In genomic region chr10:91271886-91272285, GRCh38 we compare ENCODE assay signal across 14 cellular contexts. TPM values are rescaled to one million over a fixed set of nuclear protein-coding genes. Genes with fewer than 3 reads are reported as not detected.
DNase-seq lines count a peak whose midpoint lies in the region; ATAC-seq, FAIRE-seq and TF ChIP-seq lines count a peak whose summit lies in the region.
"Had no signal": no experiment of that assay in that cellular context is flagged by ENCODE, and none has a peak within 500 bp of the region (broad histone marks: within the 10 kb centered on the region; RNA-seq: fewer than 3 reads in every experiment).

No MANE protein-coding gene starts in this region.

- no peaks in the 10 kb centered on the region for H3K79me2 ChIP-seq in astrocyte (ENCODE audit: insufficient read depth, low read length)

- H4K20me1 ChIP-seq in astrocyte (ENCODE audit: insufficient read depth, low read length): no peaks in the 10 kb centered on the region

- H3K9ac ChIP-seq in astrocyte (ENCODE audit: low read length): no peak overlapping the region
- H3K9ac ChIP-seq in neuronal stem cell (ENCODE audit: low read depth, low read length, poor library complexity): no peak overlapping the region

- H3K79me1 ChIP-seq in neuronal stem cell (ENCODE audit: low read depth, low read length): no peaks in the 10 kb centered on the region

- DNase-seq in AG08395 (ENCODE audit: low spot score): peak; percentile 50
- DNase-seq in GM04504 (ENCODE audit: low read depth): peak; percentile 44
- DNase-seq in astrocyte (ENCODE audit: low read depth): peak; percentile 41
- peak; percentile 28 for DNase-seq in fibroblast of villous mesenchyme (ENCODE audit: low read depth)
- DNase-seq in germinal center (ENCODE audit: low spot score): no peak
- DNase-seq in activated CD4-positive, CD25-positive, alpha-beta regulatory T cell (lab: John Stamatoyannopoulos, UW): no peak
- DNase-seq in neuronal stem cell (ENCODE audit: low spot score): no peak
- DNase-seq: BE2C; CD8-positive, alpha-beta memory T cell; NCI-H1092 treated with DMSO at 0.1 percent for 48 hours; NCI-H1694; NCI-H2107; NCI-H748 treated with DMSO at 0.1 percent for 48 hours had no signal

- no peak for FAIRE-seq in astrocyte (lab: Jason Lieb, UNC)

- H3K9me3 ChIP-seq in astrocyte (ENCODE audit: insufficient read depth, low read depth, low read length): no peaks in the 10 kb centered on the region
- H3K9me3 ChIP-seq in neuronal stem cell (replicated peaks in 1 of 2; ENCODE audit: control insufficient read depth in 2 of 2, insufficient read depth in 1 of 2, low read depth in 1 of 2, low read length in 2 of 2): no peaks in the 10 kb centered on the region
- H3K9me3 ChIP-seq: BE2C had no signal

- no peaks in the 10 kb centered on the region for H3K9me3 Mint-ChIP-seq in astrocyte (ENCODE audit: unreplicated experiment)
- H3K9me3 Mint-ChIP-seq: CD8-positive, alpha-beta memory T cell had no signal

- no peaks in the 10 kb centered on the region for H3K27me3 Mint-ChIP-seq in astrocyte (ENCODE audit: low read depth, unreplicated experiment)
- H3K27me3 Mint-ChIP-seq: CD8-positive, alpha-beta memory T cell had no signal

- no peak for ATAC-seq in GM18519 (IDR thresholded peaks at IDR 0.05; ENCODE audit: low FRiP score, unreplicated experiment)

- TF ChIP-seq CTCF in astrocyte (IDR thresholded peaks at IDR 0.05; ENCODE audit: insufficient read depth, low read depth, low read length) (no peak), fibroblast of villous mesenchyme (IDR thresholded peaks at IDR 0.05; ENCODE audit: insufficient read depth, low read depth, low read length) (no peak)

- H2BK12ac ChIP-seq in neuronal stem cell (ENCODE audit: low read length): no peak overlapping the region

- no peaks in the 10 kb centered on the region for H3K4me1 ChIP-seq in astrocyte (ENCODE audit: insufficient read depth, low read length)
- no peaks in the 10 kb centered on the region for H3K4me1 ChIP-seq in neuronal stem cell (ENCODE audit: control insufficient read depth in 2 of 2, insufficient read depth in 1 of 2, low read depth in 1 of 2, low read length in 2 of 2)
- H3K4me1 ChIP-seq: BE2C had no signal

- no peaks in the 10 kb centered on the region for H3K4me1 Mint-ChIP-seq in astrocyte (ENCODE audit: low read depth, unreplicated experiment)

- no peak overlapping the region for H2AK5ac ChIP-seq in neuronal stem cell (ENCODE audit: low read depth, low read length)

- H3K27ac Mint-ChIP-seq in astrocyte (ENCODE audit: unreplicated experiment): no peak overlapping the region

- H3K14ac ChIP-seq in neuronal stem cell (ENCODE audit: low read length): no peak overlapping the region

- H2BK5ac ChIP-seq in neuronal stem cell (ENCODE audit: low read length): no peak overlapping the region

- no peak overlapping the region for H3K23ac ChIP-seq in neuronal stem cell (ENCODE audit: low read depth, low read length, poor library complexity)

- H2AFZ ChIP-seq in astrocyte (ENCODE audit: low read depth, low read length) (no peak overlapping the region), neuronal stem cell (ENCODE audit: low read length) (no peak overlapping the region)

- no peak overlapping the region for H2BK15ac ChIP-seq in neuronal stem cell (ENCODE audit: low read length)

- no peak overlapping the region for H3K4me3 ChIP-seq in astrocyte (ENCODE audit: insufficient read depth, low read depth, low read length)
- no peak overlapping the region for H3K4me3 ChIP-seq in fibroblast of villous mesenchyme (ENCODE audit: low read depth, low read length)
- H3K4me3 ChIP-seq in neuronal stem cell (ENCODE audit: low read length in 2 of 2): no peak overlapping the region

- H4K8ac ChIP-seq in neuronal stem cell (ENCODE audit: low read depth, low read length): no peak overlapping the region

- H3K36me3 ChIP-seq in astrocyte (ENCODE audit: insufficient read depth, low read length): no peaks in the 10 kb centered on the region
- H3K36me3 ChIP-seq in neuronal stem cell (replicated peaks in 1 of 2; ENCODE audit: control insufficient read depth in 2 of 2, insufficient read depth in 2 of 2, low read length in 2 of 2): peaks cover 0 to 55% of the 10 kb centered on the region in 2 donors
- H3K36me3 ChIP-seq: BE2C had no signal

- no peak overlapping the region for H3K4ac ChIP-seq in neuronal stem cell (ENCODE audit: low read length)

- no peak overlapping the region for H4K91ac ChIP-seq in neuronal stem cell (ENCODE audit: low read depth, low read length, poor library complexity)

- no peak overlapping the region for H2BK120ac ChIP-seq in neuronal stem cell (ENCODE audit: low read depth, low read length)

- no peak overlapping the region for H3K4me3 Mint-ChIP-seq in astrocyte (ENCODE audit: unreplicated experiment)
- H3K4me3 Mint-ChIP-seq: CD8-positive, alpha-beta memory T cell had no signal

- H3K18ac ChIP-seq in neuronal stem cell (ENCODE audit: low read length): no peak overlapping the region

- H3K4me2 ChIP-seq in astrocyte (ENCODE audit: low read length) (no peak overlapping the region), neuronal stem cell (ENCODE audit: insufficient read depth, low read length, poor library complexity, severe bottlenecking) (no peak overlapping the region)

- H3K27ac ChIP-seq in astrocyte (ENCODE audit: low read depth, low read length) (no peak overlapping the region), neuronal stem cell (replicated peaks; ENCODE audit: low read length) (no peak overlapping the region)

- H3K36me3 Mint-ChIP-seq in astrocyte (ENCODE audit: low read depth, unreplicated experiment): peaks cover 4% of the 10 kb centered on the region

- no CpG with 5 or more reads among the region's 1 CpG for WGBS in neuronal stem cell (ENCODE audit: extremely low coverage in 2 of 2, insufficient read length in 2 of 2, insufficient replicate concordance in 1 of 2), 2 donors

- H3K27me3 ChIP-seq in astrocyte (ENCODE audit: insufficient read depth, low read length) (no peaks in the 10 kb centered on the region), neuronal stem cell (ENCODE audit: control insufficient read depth in 3 of 3, insufficient read depth in 3 of 3, low read depth in 1 of 3, low read length in 3 of 3) (no peaks in the 10 kb centered on the region)
- H3K27me3 ChIP-seq: BE2C had no signal

RNA-seq across cellular contexts. Expression of gene PCGF5, which starts 51.4 kb away (rescaled TPM):
- total RNA-seq in astrocyte (28.2 and 31.5 TPM in 2 replicates), fibroblast of villous mesenchyme (26.4 and 29.4 TPM in 2 replicates)
- 9.6 TPM for polyA plus RNA-seq in neuronal stem cell (2013, experiment 1 of 2)
- 9.4 TPM for polyA plus RNA-seq in neuronal stem cell (2013, experiment 2 of 2)

Comparison
In these comparisons a context has a peak if more than half of its experiments do, and no peak if none do; other contexts are left out.
1. DNase-seq: peak in AG08395 (single experiment), GM04504 (single experiment), astrocyte (single experiment) and fibroblast of villous mesenchyme (single experiment); none in germinal center (single experiment), activated CD4-positive, CD25-positive, alpha-beta regulatory T cell (0 of 4) and neuronal stem cell (single experiment).